Comparison of ENCODE assay signal across 24 cellular contexts in the genomic region with DNA sequence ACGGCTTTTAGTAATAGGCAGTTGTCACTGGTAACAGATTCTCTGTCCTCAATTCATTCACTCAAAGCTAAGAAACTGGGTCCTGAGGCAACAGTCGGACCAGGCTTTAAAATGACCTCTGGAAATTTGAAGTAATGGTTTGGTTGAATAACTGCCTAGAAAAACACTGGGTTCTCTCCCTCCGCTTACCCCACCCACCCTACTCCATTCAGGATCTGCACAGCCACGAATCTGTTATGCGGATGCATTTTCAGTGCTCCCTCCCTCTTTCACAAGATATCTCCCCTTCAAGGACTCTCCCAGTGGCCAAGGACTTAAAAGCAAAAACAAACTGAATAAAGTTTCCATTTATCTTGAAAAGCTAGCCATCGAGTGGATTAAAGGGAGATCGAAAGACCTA.
"Had no signal": no experiment of that assay in that cellular context is flagged by ENCODE, and none has a peak within 500 bp of the region (broad histone marks: within the 10 kb centered on the region; RNA-seq: fewer than 3 reads in every experiment).

No MANE protein-coding gene starts in this region.

- H3K36me3 ChIP-seq: esophagus squamous epithelium, gastroesophageal sphincter, pancreas, prostate gland, right lobe of liver, spleen, transverse colon had no signal

- ATAC-seq: gastroesophageal sphincter; left colon; naive thymus-derived CD4-positive, alpha-beta T cell; pancreas; right lobe of liver; stimulated activated naive B cell treated with anti-CD40 and anti-IgM and Interleukin-4, amounts not matched to agents 10 μg/mL and 1 μg/mL and 100 μg/mL, for 72 hours; stimulated activated naive CD8-positive, alpha-beta T cell treated with anti-CD3 and anti-CD28 coated beads, Interleukin-15, amount 100 ng/mL, for 72 hours had no signal

- H3K27ac Mint-ChIP-seq: immature natural killer cell had no signal

- H3K27me3 ChIP-seq: esophagus squamous epithelium, gastroesophageal sphincter, pancreas, right lobe of liver, spleen, testis, transverse colon had no signal

- DNase-seq: cerebellar nuclear complex; dermis blood vessel endothelial cell; esophagus squamous epithelium; foreskin fibroblast; glutamatergic neuron; immature natural killer cell; left colon; left ventricle myocardium superior; mesendoderm; naive thymus-derived CD4-positive, alpha-beta T cell; occipital lobe; pancreas; right lobe of liver; stimulated activated CD4-positive, alpha-beta T cell treated with anti-CD3 and anti-CD28 coated beads, Interleukin-15, amount 100 ng/mL, for 24 hours; stimulated activated CD4-positive, alpha-beta T cell treated with anti-CD3 and anti-CD28 coated beads, Interleukin-1b, Interleukin-23, amount 100 ng/mL, for 48 hours; stimulated activated CD4-positive, alpha-beta T cell treated with anti-CD3 and anti-CD28 coated beads, Interleukin-4, amount 100 ng/mL, for 24 hours; stimulated activated naive B cell treated with anti-CD40 and anti-IgM and Interleukin-4, amounts not matched to agents 10 μg/mL and 1 μg/mL and 100 μg/mL, for 72 hours; stimulated activated naive CD8-positive, alpha-beta T cell treated with anti-CD3 and anti-CD28 coated beads, Interleukin-15, amount 100 ng/mL, for 72 hours; testis; transverse colon had no signal

- H3K36me3 Mint-ChIP-seq: immature natural killer cell had no signal

- H3K4me1 Mint-ChIP-seq: immature natural killer cell had no signal

- H3K27ac ChIP-seq: esophagus squamous epithelium, pancreas, prostate gland, right lobe of liver, spleen, transverse colon had no signal

- H3K4me3 ChIP-seq: esophagus squamous epithelium, gastroesophageal sphincter, lung, pancreas, prostate gland, right lobe of liver, spleen, testis, transverse colon had no signal

- H3K4me3 Mint-ChIP-seq: immature natural killer cell; naive thymus-derived CD4-positive, alpha-beta T cell; stimulated activated naive B cell treated with anti-CD40 and anti-IgM and Interleukin-4, amounts not matched to agents 10 μg/mL and 1 μg/mL and 100 μg/mL, for 72 hours; stimulated activated naive CD8-positive, alpha-beta T cell treated with anti-CD3 and anti-CD28 coated beads, Interleukin-15, amount 100 ng/mL, for 72 hours had no signal

- H3K9me3 ChIP-seq: esophagus squamous epithelium, gastroesophageal sphincter, pancreas, prostate gland, right lobe of liver, testis, transverse colon had no signal

- H3K9me3 Mint-ChIP-seq: immature natural killer cell; stimulated activated naive B cell treated with anti-CD40 and anti-IgM and Interleukin-4, amounts not matched to agents 10 μg/mL and 1 μg/mL and 100 μg/mL, for 72 hours; stimulated activated naive CD8-positive, alpha-beta T cell treated with anti-CD3 and anti-CD28 coated beads, Interleukin-15, amount 100 ng/mL, for 72 hours had no signal

- H3K27me3 Mint-ChIP-seq: stimulated activated naive B cell treated with anti-CD40 and anti-IgM and Interleukin-4, amounts not matched to agents 10 μg/mL and 1 μg/mL and 100 μg/mL, for 72 hours; stimulated activated naive CD8-positive, alpha-beta T cell treated with anti-CD3 and anti-CD28 coated beads, Interleukin-15, amount 100 ng/mL, for 72 hours had no signal

- H3K4me1 ChIP-seq: prostate gland, right lobe of liver, transverse colon had no signal
